Comparison of ENCODE assay signal across 24 cellular contexts in the genomic region with DNA sequence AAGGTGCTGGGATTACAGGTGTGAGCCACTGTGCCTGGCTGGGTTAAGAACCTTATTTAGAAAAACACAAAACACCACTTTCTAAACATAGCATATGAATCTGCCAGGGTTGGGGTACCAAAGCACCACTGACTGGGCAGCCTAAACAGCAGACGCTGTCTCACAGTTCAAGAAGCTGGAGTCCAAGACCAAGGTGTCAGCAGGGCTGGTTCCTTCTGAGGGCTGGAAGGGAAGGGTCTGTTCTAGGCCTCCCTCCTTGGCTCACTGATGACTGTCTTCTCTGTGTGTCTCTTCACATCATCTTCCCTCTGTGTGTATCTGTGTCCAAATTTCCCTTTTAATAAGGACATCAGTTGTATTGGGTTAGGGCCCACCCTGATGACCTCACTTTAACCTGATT. TPM values are rescaled to one million over a fixed set of nuclear protein-coding genes. Genes with fewer than 3 reads are reported as not detected.
DNase-seq lines count a peak whose midpoint lies in the region; ATAC-seq and TF ChIP-seq lines count a peak whose summit lies in the region.
"Had no signal": no experiment of that assay in that cellular context is flagged by ENCODE, and none has a peak within 500 bp of the region (broad histone marks: within the 10 kb centered on the region; RNA-seq: fewer than 3 reads in every experiment).

No MANE protein-coding gene starts in this region.

- peaks cover 5% of the 10 kb centered on the region for H3K36me3 ChIP-seq in right atrium auricular region
- H3K36me3 ChIP-seq in mammary epithelial cell (ENCODE audit: insufficient read depth, low read length) = no peaks in the 10 kb centered on the region
- H3K36me3 ChIP-seq in mesenchymal stem cell (ENCODE audit: control insufficient read depth in 1 of 2, insufficient read depth in 2 of 2, low read depth in 1 of 2, low read length in 2 of 2) = peaks cover 4 to 10% of the 10 kb centered on the region in 2 experiments
- H3K36me3 ChIP-seq in SJCRH30 = no peaks in the 10 kb centered on the region
- H3K36me3 ChIP-seq: cardiac muscle cell had no signal

- no peak overlapping the region for H2BK5ac ChIP-seq in mesenchymal stem cell (ENCODE audit: low read depth, low read length, poor library complexity, severe bottlenecking)

- in situ Hi-C loops in mammary epithelial cell (cut with MboI; ENCODE audit: low sequenced_read_pairs in 2 of 2) = loop anchor here in 1 of 2 donors (5.0 kb wide), 1 partner anchor 41 kb away; no protein-coding TSS in a partner anchor

- H3K4me1 ChIP-seq in right atrium auricular region (peaks cover 0 to 90% of the 10 kb centered on the region in 2 donors), mammary epithelial cell (ENCODE audit: insufficient read depth, low read length) (peaks cover 71% of the 10 kb centered on the region), mesenchymal stem cell (ENCODE audit: control insufficient read depth, insufficient read depth, low read depth, low read length) (peaks cover 14% of the 10 kb centered on the region), SJCRH30 (peaks cover 9% of the 10 kb centered on the region; the same call in 1 of the 2 replicates)

- H2BK12ac ChIP-seq in mesenchymal stem cell (ENCODE audit: low read length in 2 of 2) = peak overlapping the region in 1 of 2 experiments; percentile 85

- no peak for DNase-seq in right atrium auricular region (ENCODE audit: low spot score)
- no peak for DNase-seq in left cardiac atrium
- no peak for DNase-seq in mammary epithelial cell
- DNase-seq in mesenchymal stem cell = no peak
- no peak for DNase-seq in SW 1271 (lab: John Stamatoyannopoulos, UW)
- no peak for DNase-seq in SJCRH30
- no peak for DNase-seq in effector memory CD8-positive, alpha-beta T cell
- DNase-seq: activated CD4-positive, alpha-beta T cell treated with anti-CD3 and anti-CD28 coated beads, Interleukin-2, amount 50 U/mL, for 4 hours; activated naive CD4-positive, alpha-beta T cell treated with anti-CD3 and anti-CD28 coated beads, Interleukin-2, amount 50 U/mL, for 16 hours; amygdala; glutamatergic neuron; NCI-H1105; NCI-H1930; NCI-H524 treated with DMSO at 0.1 percent for 48 hours; NK-92 treated with Interleukin-12 subunit alpha and Interleukin-12 subunit beta, amount 100 ng/mL, for 24 hours; stimulated activated CD4-positive, alpha-beta T cell treated with anti-CD3 and anti-CD28 coated beads, Interleukin-15, amount 100 ng/mL, for 24 hours; stimulated activated naive CD4-positive, alpha-beta T cell treated with Interleukin-2 at 50 U/mL for 16 hours; T-helper 1 cell; testis had no signal

- H3K9me3 ChIP-seq in right atrium auricular region (no peaks in the 10 kb centered on the region), mammary epithelial cell (replicated peaks; ENCODE audit: insufficient read depth, low read length) (no peaks in the 10 kb centered on the region), mesenchymal stem cell (ENCODE audit: control insufficient read depth, low read length) (no peaks in the 10 kb centered on the region), SJCRH30 (replicated peaks) (no peaks in the 10 kb centered on the region)
- H3K9me3 ChIP-seq: testis had no signal

- H3K9ac ChIP-seq in mammary epithelial cell (ENCODE audit: insufficient read depth, low read length) (no peak overlapping the region), mesenchymal stem cell (ENCODE audit: low read length) (no peak overlapping the region)

- H3K79me1 ChIP-seq in mesenchymal stem cell (replicated peaks; ENCODE audit: low read length, poor library complexity, severe bottlenecking) = peaks cover 2% of the 10 kb centered on the region

- no peak overlapping the region for H3K4me2 ChIP-seq in mammary epithelial cell (ENCODE audit: insufficient read depth, low read depth, low read length)
- H3K4me2 ChIP-seq in mesenchymal stem cell (ENCODE audit: low read length, poor library complexity, severe bottlenecking) = no peak overlapping the region

- BruUV-seq in mammary epithelial cell (replicated peaks; lab: Mats Ljungman, UMichigan) = no TSS peak

- H4K8ac ChIP-seq in mesenchymal stem cell (ENCODE audit: low read length) = peak overlapping the region; percentile 5

- TF ChIP-seq CTCF in right atrium auricular region (IDR thresholded peaks at IDR 0.05) (no peak), mammary epithelial cell (conservative IDR thresholded peaks at IDR 0.05 in 1 of 2, IDR thresholded peaks at IDR 0.05 in 1 of 2; ENCODE audit: extremely low read depth in 1 of 2, insufficient read depth in 1 of 2, low read depth in 1 of 2, low read length in 2 of 2) (no peak)

- H3K18ac ChIP-seq in mesenchymal stem cell (ENCODE audit: low read depth in 1 of 2, low read length in 2 of 2) = peak overlapping the region in 1 of 2 experiments; percentile 53

- no peak overlapping the region for H3K4me3 ChIP-seq in right atrium auricular region
- no peak overlapping the region for H3K4me3 ChIP-seq in mammary epithelial cell (replicated peaks in 1 of 3; ENCODE audit: insufficient read depth in 1 of 3, low read depth in 2 of 3, low read length in 3 of 3)
- no peak overlapping the region for H3K4me3 ChIP-seq in mesenchymal stem cell (ENCODE audit: insufficient read depth in 1 of 2, low read depth in 1 of 2, low read length in 2 of 2)
- H3K4me3 ChIP-seq in SJCRH30 = no peak overlapping the region
- H3K4me3 ChIP-seq: A549, cardiac muscle cell, testis had no signal

- H3K23ac ChIP-seq in mesenchymal stem cell (ENCODE audit: low read length in 2 of 2) = no peak overlapping the region

- H3K14ac ChIP-seq in mesenchymal stem cell (ENCODE audit: low read length in 2 of 2) = peak overlapping the region in 1 of 2 experiments; percentile 81

- 85% methylated on average over 1 of the region's 1 CpG for WGBS in mammary epithelial cell (ENCODE audit: low coverage, missing lambda C conversion rate)
- 100% methylated on average over 1 of the region's 1 CpG for WGBS in mesenchymal stem cell

- H2BK120ac ChIP-seq in mesenchymal stem cell (ENCODE audit: low read depth, low read length) = no peak overlapping the region

- peaks cover 79% of the 10 kb centered on the region for H3K79me2 ChIP-seq in mammary epithelial cell (ENCODE audit: insufficient read depth, low read length)

- intact Hi-C loops in left cardiac atrium (cut with DNase I) (loop anchor here in 1 of 2 donors (10.0 kb wide), 1 partner anchor 47 kb away; the partner anchor contains the start of gene HIPK2), mammary epithelial cell (cut with micrococcal nuclease) (no loop called here)

- H3K4me3 Mint-ChIP-seq in effector memory CD8-positive, alpha-beta T cell = no peak overlapping the region
- H3K4me3 Mint-ChIP-seq: dendritic cell treated with granulocyte-macrophage colony-stimulating factor and Interleukin-4, amounts not matched to agents 40 ng/mL and 50 ng/mL, for 4 days had no signal

- no peak overlapping the region for H3K27ac Mint-ChIP-seq in effector memory CD8-positive, alpha-beta T cell
- H3K27ac Mint-ChIP-seq: dendritic cell treated with granulocyte-macrophage colony-stimulating factor and Interleukin-4, amounts not matched to agents 40 ng/mL and 50 ng/mL, for 4 days had no signal

- H3K36me3 Mint-ChIP-seq in effector memory CD8-positive, alpha-beta T cell (ENCODE audit: insufficient read depth) = no peaks in the 10 kb centered on the region

- CTCF ChIA-PET in mammary epithelial cell (lab: Charles Lee; ENCODE audit: low non-redundant PET) = no interaction called here

- H3K27me3 Mint-ChIP-seq in effector memory CD8-positive, alpha-beta T cell = no peaks in the 10 kb centered on the region
- H3K27me3 Mint-ChIP-seq: dendritic cell treated with granulocyte-macrophage colony-stimulating factor and Interleukin-4, amounts not matched to agents 40 ng/mL and 50 ng/mL, for 4 days; progenitor cell of endocrine pancreas had no signal

- ATAC-seq in left cardiac atrium (no peak), GM18498 (IDR thresholded peaks at IDR 0.05; ENCODE audit: unreplicated experiment) (no peak)
- ATAC-seq in effector memory CD8-positive, alpha-beta T cell (replicated peaks) = no peak
- ATAC-seq: A549 had no signal

- H3K4ac ChIP-seq in mesenchymal stem cell (ENCODE audit: low read depth in 1 of 2, low read length in 2 of 2) = peak overlapping the region in 1 of 2 experiments; percentile 76

- no peak overlapping the region for H4K91ac ChIP-seq in mesenchymal stem cell (ENCODE audit: low read length)

- no peak overlapping the region for H2AFZ ChIP-seq in mammary epithelial cell (ENCODE audit: low read depth, low read length)
- H2AFZ ChIP-seq in mesenchymal stem cell (ENCODE audit: low read depth, low read length) = no peak overlapping the region

- no peaks in the 10 kb centered on the region for H4K20me1 ChIP-seq in mammary epithelial cell (ENCODE audit: insufficient read depth, low read length)

- H3K9me3 Mint-ChIP-seq in effector memory CD8-positive, alpha-beta T cell = no peaks in the 10 kb centered on the region
- H3K9me3 Mint-ChIP-seq: dendritic cell treated with granulocyte-macrophage colony-stimulating factor and Interleukin-4, amounts not matched to agents 40 ng/mL and 50 ng/mL, for 4 days had no signal

- no peak overlapping the region for H2AK5ac ChIP-seq in mesenchymal stem cell (ENCODE audit: low read length, severe bottlenecking)

- peaks cover 14 to 20% of the 10 kb centered on the region in 2 donors for H3K4me1 Mint-ChIP-seq in effector memory CD8-positive, alpha-beta T cell (ENCODE audit: low read depth in 2 of 2)

- H2BK15ac ChIP-seq in mesenchymal stem cell (ENCODE audit: low read depth, poor library complexity, severe bottlenecking) = no peak overlapping the region

- peak overlapping the region; percentile 93 to 96 for H3K27ac ChIP-seq in right atrium auricular region
- H3K27ac ChIP-seq in mammary epithelial cell (ENCODE audit: insufficient read depth, low read depth, low read length) = peak overlapping the region; percentile 16
- no peak overlapping the region for H3K27ac ChIP-seq in mesenchymal stem cell (ENCODE audit: low read length, poor library complexity, severe bottlenecking)
- H3K27ac ChIP-seq in SJCRH30 = no peak overlapping the region
- H3K27ac ChIP-seq: cardiac muscle cell, testis had no signal

- dilution Hi-C loops in mammary epithelial cell (cut with HindIII; ENCODE audit: low sequenced_read_pairs) = no loop called here

- H3K27me3 ChIP-seq in right atrium auricular region (no peaks in the 10 kb centered on the region), mammary epithelial cell (ENCODE audit: insufficient read depth, low read length) (no peaks in the 10 kb centered on the region), mesenchymal stem cell (ENCODE audit: control insufficient read depth in 1 of 2, insufficient read depth in 1 of 2, low read length in 2 of 2) (no peaks in the 10 kb centered on the region), SJCRH30 (no peaks in the 10 kb centered on the region)
- H3K27me3 ChIP-seq: cardiac muscle cell, testis had no signal

RNA-seq across cellular contexts. Expression of gene HIPK2, which starts 49.6 kb away (rescaled TPM):
- total RNA-seq in right atrium auricular region (100 to 1,000 TPM in 1 of 2 donors, 10 to 100 TPM in 1; 87.0 to 131 TPM), left cardiac atrium (100 to 1,000 TPM; 123 to 139 TPM), mammary epithelial cell (10 to 100 TPM; 31.0 to 58.3 TPM)
- 26.4 TPM for polyA plus RNA-seq in mammary epithelial cell
- polyA minus RNA-seq in mammary epithelial cell = 68.5 TPM
- 89.2 TPM for polyA plus RNA-seq in mesenchymal stem cell (2013, experiment 1 of 2)
- polyA plus RNA-seq in mesenchymal stem cell (2013, experiment 2 of 2) = 81.2 TPM
- total RNA-seq in SJCRH30 (2014; rRNA removed; shearing (Covaris generic)) = 17.2 and 17.9 TPM in 2 replicates

Comparison
In these comparisons a context has a peak if more than half of its experiments do, and no peak if none do; other contexts are left out.
1. H3K27ac ChIP-seq: peak in right atrium auricular region (2 of 2) and mammary epithelial cell (single experiment); none in mesenchymal stem cell (single experiment) and SJCRH30 (single experiment).